1 cellular context compared by ENCODE assay signal in the genomic region with DNA sequence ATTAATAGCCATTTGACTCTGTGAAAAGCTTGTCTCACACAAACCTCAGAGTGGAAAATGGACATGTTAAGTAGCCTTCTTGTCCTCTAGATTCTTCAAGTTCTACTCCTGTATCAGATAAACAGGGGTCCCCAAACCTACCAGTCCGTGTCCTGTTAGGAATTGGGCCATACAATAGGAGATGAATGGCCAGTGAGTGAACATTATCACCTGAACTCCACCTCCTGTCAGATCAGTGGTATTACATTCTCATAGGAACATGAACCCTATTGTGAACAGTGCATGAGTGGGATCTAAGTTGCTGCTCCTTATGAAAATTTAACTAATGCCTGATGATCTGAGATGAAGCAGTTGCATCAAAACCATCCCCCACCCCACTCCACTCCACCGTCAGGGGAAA.
TF ChIP-seq lines count a peak whose summit lies in the region.

No MANE protein-coding gene starts in this region.

TF ChIP-seq in GM23338, 12 proteins besides CTCF, POLR2A, EP300 and RAD21 (continued from another document):
- TF ChIP-seq, protein P1, sequence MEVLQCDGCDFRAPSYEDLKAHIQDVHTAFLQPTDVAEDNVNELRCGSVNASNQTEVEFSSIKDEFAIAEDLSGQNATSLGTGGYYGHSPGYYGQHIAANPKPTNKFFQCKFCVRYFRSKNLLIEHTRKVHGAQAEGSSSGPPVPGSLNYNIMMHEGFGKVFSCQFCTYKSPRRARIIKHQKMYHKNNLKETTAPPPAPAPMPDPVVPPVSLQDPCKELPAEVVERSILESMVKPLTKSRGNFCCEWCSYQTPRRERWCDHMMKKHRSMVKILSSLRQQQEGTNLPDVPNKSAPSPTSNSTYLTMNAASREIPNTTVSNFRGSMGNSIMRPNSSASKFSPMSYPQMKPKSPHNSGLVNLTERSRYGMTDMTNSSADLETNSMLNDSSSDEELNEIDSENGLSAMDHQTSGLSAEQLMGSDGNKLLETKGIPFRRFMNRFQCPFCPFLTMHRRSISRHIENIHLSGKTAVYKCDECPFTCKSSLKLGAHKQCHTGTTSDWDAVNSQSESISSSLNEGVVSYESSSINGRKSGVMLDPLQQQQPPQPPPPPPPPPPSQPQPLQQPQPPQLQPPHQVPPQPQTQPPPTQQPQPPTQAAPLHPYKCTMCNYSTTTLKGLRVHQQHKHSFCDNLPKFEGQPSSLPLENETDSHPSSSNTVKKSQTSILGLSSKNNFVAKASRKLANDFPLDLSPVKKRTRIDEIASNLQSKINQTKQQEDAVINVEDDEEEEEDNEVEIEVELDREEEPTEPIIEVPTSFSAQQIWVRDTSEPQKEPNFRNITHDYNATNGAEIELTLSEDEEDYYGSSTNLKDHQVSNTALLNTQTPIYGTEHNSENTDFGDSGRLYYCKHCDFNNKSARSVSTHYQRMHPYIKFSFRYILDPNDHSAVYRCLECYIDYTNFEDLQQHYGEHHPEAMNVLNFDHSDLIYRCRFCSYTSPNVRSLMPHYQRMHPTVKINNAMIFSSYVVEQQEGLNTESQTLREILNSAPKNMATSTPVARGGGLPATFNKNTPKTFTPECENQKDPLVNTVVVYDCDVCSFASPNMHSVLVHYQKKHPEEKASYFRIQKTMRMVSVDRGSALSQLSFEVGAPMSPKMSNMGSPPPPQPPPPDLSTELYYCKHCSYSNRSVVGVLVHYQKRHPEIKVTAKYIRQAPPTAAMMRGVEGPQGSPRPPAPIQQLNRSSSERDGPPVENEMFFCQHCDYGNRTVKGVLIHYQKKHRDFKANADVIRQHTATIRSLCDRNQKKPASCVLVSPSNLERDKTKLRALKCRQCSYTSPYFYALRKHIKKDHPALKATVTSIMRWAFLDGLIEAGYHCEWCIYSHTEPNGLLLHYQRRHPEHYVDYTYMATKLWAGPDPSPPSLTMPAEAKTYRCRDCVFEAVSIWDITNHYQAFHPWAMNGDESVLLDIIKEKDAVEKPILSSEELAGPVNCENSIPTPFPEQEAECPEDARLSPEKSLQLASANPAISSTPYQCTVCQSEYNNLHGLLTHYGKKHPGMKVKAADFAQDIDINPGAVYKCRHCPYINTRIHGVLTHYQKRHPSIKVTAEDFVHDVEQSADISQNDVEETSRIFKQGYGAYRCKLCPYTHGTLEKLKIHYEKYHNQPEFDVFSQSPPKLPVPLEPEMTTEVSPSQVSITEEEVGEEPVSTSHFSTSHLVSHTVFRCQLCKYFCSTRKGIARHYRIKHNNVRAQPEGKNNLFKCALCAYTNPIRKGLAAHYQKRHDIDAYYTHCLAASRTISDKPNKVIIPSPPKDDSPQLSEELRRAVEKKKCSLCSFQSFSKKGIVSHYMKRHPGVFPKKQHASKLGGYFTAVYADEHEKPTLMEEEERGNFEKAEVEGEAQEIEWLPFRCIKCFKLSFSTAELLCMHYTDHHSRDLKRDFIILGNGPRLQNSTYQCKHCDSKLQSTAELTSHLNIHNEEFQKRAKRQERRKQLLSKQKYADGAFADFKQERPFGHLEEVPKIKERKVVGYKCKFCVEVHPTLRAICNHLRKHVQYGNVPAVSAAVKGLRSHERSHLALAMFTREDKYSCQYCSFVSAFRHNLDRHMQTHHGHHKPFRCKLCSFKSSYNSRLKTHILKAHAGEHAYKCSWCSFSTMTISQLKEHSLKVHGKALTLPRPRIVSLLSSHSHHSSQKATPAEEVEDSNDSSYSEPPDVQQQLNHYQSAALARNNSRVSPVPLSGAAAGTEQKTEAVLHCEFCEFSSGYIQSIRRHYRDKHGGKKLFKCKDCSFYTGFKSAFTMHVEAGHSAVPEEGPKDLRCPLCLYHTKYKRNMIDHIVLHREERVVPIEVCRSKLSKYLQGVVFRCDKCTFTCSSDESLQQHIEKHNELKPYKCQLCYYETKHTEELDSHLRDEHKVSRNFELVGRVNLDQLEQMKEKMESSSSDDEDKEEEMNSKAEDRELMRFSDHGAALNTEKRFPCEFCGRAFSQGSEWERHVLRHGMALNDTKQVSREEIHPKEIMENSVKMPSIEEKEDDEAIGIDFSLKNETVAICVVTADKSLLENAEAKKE (CRISPR knock-in tag; IDR thresholded peaks at IDR 0.05), result no peak
- TF ChIP-seq, protein P2, sequence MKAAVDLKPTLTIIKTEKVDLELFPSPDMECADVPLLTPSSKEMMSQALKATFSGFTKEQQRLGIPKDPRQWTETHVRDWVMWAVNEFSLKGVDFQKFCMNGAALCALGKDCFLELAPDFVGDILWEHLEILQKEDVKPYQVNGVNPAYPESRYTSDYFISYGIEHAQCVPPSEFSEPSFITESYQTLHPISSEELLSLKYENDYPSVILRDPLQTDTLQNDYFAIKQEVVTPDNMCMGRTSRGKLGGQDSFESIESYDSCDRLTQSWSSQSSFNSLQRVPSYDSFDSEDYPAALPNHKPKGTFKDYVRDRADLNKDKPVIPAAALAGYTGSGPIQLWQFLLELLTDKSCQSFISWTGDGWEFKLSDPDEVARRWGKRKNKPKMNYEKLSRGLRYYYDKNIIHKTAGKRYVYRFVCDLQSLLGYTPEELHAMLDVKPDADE (IDR thresholded peaks at IDR 0.05), result no peak
- no peak for TF ChIP-seq EZH2 (IDR thresholded peaks at IDR 0.05; ENCODE audit: low read depth, unreplicated experiment)
